ENCODE assay signal across 9 cellular contexts in genomic region chr10:123149568-123150228, GRCh38. TPM values are rescaled to one million over a fixed set of nuclear protein-coding genes. Genes with fewer than 3 reads are reported as not detected.
DNase-seq lines count a peak whose midpoint lies in the region; ATAC-seq and TF ChIP-seq lines count a peak whose summit lies in the region.
"Had no signal": no experiment of that assay in that cellular context is flagged by ENCODE, and none has a peak within 500 bp of the region (broad histone marks: within the 10 kb centered on the region; RNA-seq: fewer than 3 reads in every experiment).

No MANE protein-coding gene starts in this region.

- peak overlapping the region; percentile 73 for H3K4me3 Mint-ChIP-seq in activated CD4-positive, alpha-beta memory T cell treated with anti-CD3 and anti-CD28 coated beads for 36 hours

- H3K36me3 Mint-ChIP-seq in activated CD4-positive, alpha-beta memory T cell treated with anti-CD3 and anti-CD28 coated beads for 36 hours: peaks cover 7% of the 10 kb centered on the region

- POLR2A ChIA-PET in activated CD4-positive, alpha-beta memory T cell treated with anti-CD3 and anti-CD28 coated beads for 36 hours (lab: Charles Lee): interaction anchor here (0.9 to 1.2 kb wide), 5 partner anchors 9 to 137 kb away, joined by 3 to 4 read pairs (median 3); no protein-coding TSS in a partner anchor

- H3K27ac Mint-ChIP-seq in activated CD4-positive, alpha-beta memory T cell treated with anti-CD3 and anti-CD28 coated beads for 36 hours: no peak overlapping the region

- peak; percentile 59 for DNase-seq in activated CD4-positive, alpha-beta memory T cell treated with anti-CD3 and anti-CD28 coated beads for 36 hours
- DNase-seq in foreskin fibroblast (peak; percentile 45 to 74), skeletal muscle cell (ENCODE audit: low read depth) (no peak), NCI-H69 (lab: John Stamatoyannopoulos, UW) (no peak), NCI-H2171 treated with DMSO at 0.1 percent for 48 hours (lab: John Stamatoyannopoulos, UW) (no peak), NCI-H510A treated with DMSO at 0.1 percent for 48 hours (lab: John Stamatoyannopoulos, UW) (no peak)

- H3K27me3 Mint-ChIP-seq in activated CD4-positive, alpha-beta memory T cell treated with anti-CD3 and anti-CD28 coated beads for 36 hours: peaks cover 40% of the 10 kb centered on the region

- H3K4me1 Mint-ChIP-seq in activated CD4-positive, alpha-beta memory T cell treated with anti-CD3 and anti-CD28 coated beads for 36 hours (ENCODE audit: low read depth): peaks cover 47% of the 10 kb centered on the region

- no peak for ATAC-seq in HG03571 (IDR thresholded peaks at IDR 0.05; ENCODE audit: unreplicated experiment)

- TF ChIP-seq CTCF in foreskin fibroblast (IDR thresholded peaks at IDR 0.05; ENCODE audit: low read depth, low read length): no peak

- H3K4me3 ChIP-seq in GM08714 (ENCODE audit: low read length): peak overlapping the region; percentile 41; the same call in 1 of the 2 replicates
- peak overlapping the region; percentile 29 to 42 for H3K4me3 ChIP-seq in foreskin fibroblast (ENCODE audit: low read depth in 1 of 2, low read length in 2 of 2)
- peak overlapping the region; percentile 41 for H3K4me3 ChIP-seq in skeletal muscle cell (ENCODE audit: low read depth, low read length)

- CTCF ChIA-PET in activated CD4-positive, alpha-beta memory T cell treated with anti-CD3 and anti-CD28 coated beads for 36 hours (lab: Charles Lee): interaction anchor here (1.1 to 4.0 kb wide), 3 partner anchors 9 to 169 kb away, joined by 5 to 24 read pairs (median 22); partner anchors contain the start of gene PSTK

- intact Hi-C loops in activated CD4-positive, alpha-beta memory T cell treated with anti-CD3 and anti-CD28 coated beads for 36 hours (cut with micrococcal nuclease): loop anchor here (2.0 to 10.0 kb wide), 5 partner anchors 17 to 1645 kb away; partner anchors contain the start of genes C10orf88, CHST15, EEF1AKMT2 and LHPP

- no peaks in the 10 kb centered on the region for H3K9me3 Mint-ChIP-seq in activated CD4-positive, alpha-beta memory T cell treated with anti-CD3 and anti-CD28 coated beads for 36 hours

RNA-seq across cellular contexts. Expression of gene HMX2, which starts 1.8 kb away (rescaled TPM):
- under 1 TPM; 0.31 to 0.43 TPM for total RNA-seq in activated CD4-positive, alpha-beta memory T cell treated with anti-CD3 and anti-CD28 coated beads for 36 hours
- total RNA-seq: LHCN-M2 had no signal

RNA-seq across cellular contexts. Expression of gene BUB3, which starts 4.5 kb away (rescaled TPM):
- 100 to 1,000 TPM; 259 to 265 TPM for total RNA-seq in activated CD4-positive, alpha-beta memory T cell treated with anti-CD3 and anti-CD28 coated beads for 36 hours

RNA-seq across cellular contexts. Expression of gene HMX3, which starts 13.9 kb away (rescaled TPM):
- total RNA-seq in activated CD4-positive, alpha-beta memory T cell treated with anti-CD3 and anti-CD28 coated beads for 36 hours: under 1 TPM; 0.19 to 0.24 TPM
- total RNA-seq: LHCN-M2 had no signal

Comparison
In these comparisons a context has a peak if more than half of its experiments do, and no peak if none do; other contexts are left out.
1. DNase-seq: peak in activated CD4-positive, alpha-beta memory T cell treated with anti-CD3 and anti-CD28 coated beads for 36 hours (single experiment) and foreskin fibroblast (2 of 2); none in skeletal muscle cell (single experiment), NCI-H69 (single experiment), NCI-H2171 treated with DMSO at 0.1 percent for 48 hours (single experiment) and NCI-H510A treated with DMSO at 0.1 percent for 48 hours (single experiment).
2. Peak in every context shown above with its lines, with median percentiles within 50 percentile points of each other: H3K4me3 ChIP-seq.